1 cellular context compared by ENCODE assay signal in the genomic region with DNA sequence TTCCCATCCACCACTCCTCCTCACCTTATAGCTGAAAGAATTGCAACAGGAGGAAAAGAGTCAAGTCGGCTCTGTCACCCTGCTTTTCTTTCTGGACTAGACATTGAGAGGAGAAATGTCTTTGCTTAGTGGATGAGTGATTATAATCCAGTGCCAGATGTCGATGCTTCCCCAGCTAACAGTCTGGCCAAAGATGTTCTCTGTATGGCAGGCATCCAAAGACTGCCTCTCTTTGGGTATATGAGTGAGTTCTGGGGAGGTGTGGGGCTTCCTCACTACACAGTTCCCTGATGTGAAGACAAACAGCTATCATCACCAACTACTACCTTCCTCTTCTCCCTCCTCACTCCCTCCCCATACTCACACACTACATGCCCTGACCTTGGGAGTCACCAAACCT.
TF ChIP-seq lines count a peak whose summit lies in the region.

No MANE protein-coding gene starts in this region.

TF ChIP-seq in SK-N-SH, 30 proteins besides CTCF, POLR2A, EP300 and RAD21 (continued from another document):
- TF ChIP-seq IRF3 (IDR thresholded peaks at IDR 0.05; ENCODE audit: low read depth, low read length) (no peak), REST (IDR thresholded peaks at IDR 0.05; ENCODE audit: low read depth, low read length) (no peak), FOXJ3 (CRISPR knock-in tag; IDR thresholded peaks at IDR 0.05) (no peak), JUND (IDR thresholded peaks at IDR 0.05) (no peak), MEF2A (IDR thresholded peaks at IDR 0.05; ENCODE audit: borderline replicate concordance, low read depth) (no peak), TEAD4 (IDR thresholded peaks at IDR 0.05; ENCODE audit: borderline replicate concordance, insufficient read depth) (no peak), NFIC (IDR thresholded peaks at IDR 0.05; ENCODE audit: borderline replicate concordance) (no peak), MXI1 (IDR thresholded peaks at IDR 0.05; ENCODE audit: low read depth, low read length) (no peak), TCF12 (IDR thresholded peaks at IDR 0.05) (no peak), YY1 (IDR thresholded peaks at IDR 0.05; ENCODE audit: low read depth) (no peak), ELF1 (IDR thresholded peaks at IDR 0.05) (no peak), SIN3A (IDR thresholded peaks at IDR 0.05; ENCODE audit: borderline replicate concordance, low read depth, low read length) (no peak), RFX5 (IDR thresholded peaks at IDR 0.05; ENCODE audit: low read length) (no peak)
- TF ChIP-seq, protein P1, sequence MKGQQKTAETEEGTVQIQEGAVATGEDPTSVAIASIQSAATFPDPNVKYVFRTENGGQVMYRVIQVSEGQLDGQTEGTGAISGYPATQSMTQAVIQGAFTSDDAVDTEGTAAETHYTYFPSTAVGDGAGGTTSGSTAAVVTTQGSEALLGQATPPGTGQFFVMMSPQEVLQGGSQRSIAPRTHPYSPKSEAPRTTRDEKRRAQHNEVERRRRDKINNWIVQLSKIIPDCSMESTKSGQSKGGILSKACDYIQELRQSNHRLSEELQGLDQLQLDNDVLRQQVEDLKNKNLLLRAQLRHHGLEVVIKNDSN (IDR thresholded peaks at IDR 0.05; ENCODE audit: borderline replicate concordance, low read depth): no peak
- TF ChIP-seq, protein P2, sequence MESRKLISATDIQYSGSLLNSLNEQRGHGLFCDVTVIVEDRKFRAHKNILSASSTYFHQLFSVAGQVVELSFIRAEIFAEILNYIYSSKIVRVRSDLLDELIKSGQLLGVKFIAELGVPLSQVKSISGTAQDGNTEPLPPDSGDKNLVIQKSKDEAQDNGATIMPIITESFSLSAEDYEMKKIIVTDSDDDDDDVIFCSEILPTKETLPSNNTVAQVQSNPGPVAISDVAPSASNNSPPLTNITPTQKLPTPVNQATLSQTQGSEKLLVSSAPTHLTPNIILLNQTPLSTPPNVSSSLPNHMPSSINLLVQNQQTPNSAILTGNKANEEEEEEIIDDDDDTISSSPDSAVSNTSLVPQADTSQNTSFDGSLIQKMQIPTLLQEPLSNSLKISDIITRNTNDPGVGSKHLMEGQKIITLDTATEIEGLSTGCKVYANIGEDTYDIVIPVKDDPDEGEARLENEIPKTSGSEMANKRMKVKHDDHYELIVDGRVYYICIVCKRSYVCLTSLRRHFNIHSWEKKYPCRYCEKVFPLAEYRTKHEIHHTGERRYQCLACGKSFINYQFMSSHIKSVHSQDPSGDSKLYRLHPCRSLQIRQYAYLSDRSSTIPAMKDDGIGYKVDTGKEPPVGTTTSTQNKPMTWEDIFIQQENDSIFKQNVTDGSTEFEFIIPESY (IDR thresholded peaks at IDR 0.05; ENCODE audit: borderline replicate concordance, low read depth): no peak
- TF ChIP-seq, protein P3, sequence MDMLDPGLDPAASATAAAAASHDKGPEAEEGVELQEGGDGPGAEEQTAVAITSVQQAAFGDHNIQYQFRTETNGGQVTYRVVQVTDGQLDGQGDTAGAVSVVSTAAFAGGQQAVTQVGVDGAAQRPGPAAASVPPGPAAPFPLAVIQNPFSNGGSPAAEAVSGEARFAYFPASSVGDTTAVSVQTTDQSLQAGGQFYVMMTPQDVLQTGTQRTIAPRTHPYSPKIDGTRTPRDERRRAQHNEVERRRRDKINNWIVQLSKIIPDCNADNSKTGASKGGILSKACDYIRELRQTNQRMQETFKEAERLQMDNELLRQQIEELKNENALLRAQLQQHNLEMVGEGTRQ (IDR thresholded peaks at IDR 0.05; ENCODE audit: borderline replicate concordance, low read depth, low read length): no peak
